ENCODE assay signal across 1 cellular context in the genomic region with DNA sequence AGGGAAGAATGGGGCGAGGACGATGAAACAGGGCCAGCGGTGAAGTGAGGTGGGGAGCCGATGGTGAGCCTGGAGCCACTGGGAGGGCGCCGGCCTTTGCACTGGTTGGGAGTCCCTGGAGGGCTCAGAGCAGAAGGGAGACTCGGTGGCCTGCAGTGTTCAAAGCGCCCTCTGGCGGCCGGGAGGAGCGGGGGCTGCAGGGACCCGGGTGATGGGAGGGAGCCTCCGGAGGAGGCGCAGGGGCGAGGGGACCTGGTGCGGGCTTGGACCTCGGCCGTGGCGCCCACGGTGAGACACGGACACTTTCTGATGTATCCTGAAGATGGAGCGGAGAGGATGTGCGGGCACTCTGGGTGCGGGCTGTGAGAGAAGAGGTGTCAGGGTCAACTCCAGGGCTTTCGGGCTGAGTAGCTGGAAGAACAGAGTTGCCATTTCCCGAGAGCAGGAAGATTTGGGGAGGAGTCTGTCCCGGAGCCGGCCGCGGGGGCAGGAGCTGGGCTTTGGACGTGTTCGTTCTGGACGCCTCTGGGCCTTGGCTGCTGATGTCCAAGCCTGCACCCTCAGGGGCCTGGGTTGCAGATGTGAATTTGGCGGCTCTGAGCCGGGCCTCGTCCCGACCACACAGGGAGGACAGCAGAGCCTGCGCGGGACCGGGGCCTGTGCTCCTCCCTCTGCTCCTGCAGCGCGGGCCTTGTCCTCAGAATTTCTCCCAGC.
A peak's percentile ranks its signal among the peaks of the same experiment; 100 is the strongest.
TF ChIP-seq lines count a peak whose summit lies in the region.

No MANE protein-coding gene starts in this region.

TF ChIP-seq in HepG2, 621 proteins besides CTCF, POLR2A, EP300 and RAD21 (continued from another document and continues in another):
- no peak for TF ChIP-seq FOXK1 (CRISPR knock-in tag; IDR thresholded peaks at IDR 0.05; ENCODE audit: borderline replicate concordance, low read depth)
- TF ChIP-seq MEIS1 (CRISPR knock-in tag; IDR thresholded peaks at IDR 0.05; ENCODE audit: borderline replicate concordance): no peak; the same call in 1 of the 2 replicates
- peak in 1 of 2 experiments; percentile 31; a peak in 1 of 4 replicates for TF ChIP-seq KLF16 (CRISPR knock-in tag; IDR thresholded peaks at IDR 0.05)
- TF ChIP-seq ATF7-NPFF (CRISPR knock-in tag; IDR thresholded peaks at IDR 0.05; ENCODE audit: low read depth): 0 out of 2 replicates have a peak, but pooled peaks have one; percentile 36
- TF ChIP-seq, protein P1, sequence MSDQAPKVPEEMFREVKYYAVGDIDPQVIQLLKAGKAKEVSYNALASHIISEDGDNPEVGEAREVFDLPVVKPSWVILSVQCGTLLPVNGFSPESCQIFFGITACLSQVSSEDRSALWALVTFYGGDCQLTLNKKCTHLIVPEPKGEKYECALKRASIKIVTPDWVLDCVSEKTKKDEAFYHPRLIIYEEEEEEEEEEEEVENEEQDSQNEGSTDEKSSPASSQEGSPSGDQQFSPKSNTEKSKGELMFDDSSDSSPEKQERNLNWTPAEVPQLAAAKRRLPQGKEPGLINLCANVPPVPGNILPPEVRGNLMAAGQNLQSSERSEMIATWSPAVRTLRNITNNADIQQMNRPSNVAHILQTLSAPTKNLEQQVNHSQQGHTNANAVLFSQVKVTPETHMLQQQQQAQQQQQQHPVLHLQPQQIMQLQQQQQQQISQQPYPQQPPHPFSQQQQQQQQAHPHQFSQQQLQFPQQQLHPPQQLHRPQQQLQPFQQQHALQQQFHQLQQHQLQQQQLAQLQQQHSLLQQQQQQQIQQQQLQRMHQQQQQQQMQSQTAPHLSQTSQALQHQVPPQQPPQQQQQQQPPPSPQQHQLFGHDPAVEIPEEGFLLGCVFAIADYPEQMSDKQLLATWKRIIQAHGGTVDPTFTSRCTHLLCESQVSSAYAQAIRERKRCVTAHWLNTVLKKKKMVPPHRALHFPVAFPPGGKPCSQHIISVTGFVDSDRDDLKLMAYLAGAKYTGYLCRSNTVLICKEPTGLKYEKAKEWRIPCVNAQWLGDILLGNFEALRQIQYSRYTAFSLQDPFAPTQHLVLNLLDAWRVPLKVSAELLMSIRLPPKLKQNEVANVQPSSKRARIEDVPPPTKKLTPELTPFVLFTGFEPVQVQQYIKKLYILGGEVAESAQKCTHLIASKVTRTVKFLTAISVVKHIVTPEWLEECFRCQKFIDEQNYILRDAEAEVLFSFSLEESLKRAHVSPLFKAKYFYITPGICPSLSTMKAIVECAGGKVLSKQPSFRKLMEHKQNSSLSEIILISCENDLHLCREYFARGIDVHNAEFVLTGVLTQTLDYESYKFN (CRISPR knock-in tag; conservative IDR thresholded peaks at IDR 0.05): 0 out of 2 replicates have a peak, but pooled peaks have one; percentile 17
- TF ChIP-seq, protein P2, sequence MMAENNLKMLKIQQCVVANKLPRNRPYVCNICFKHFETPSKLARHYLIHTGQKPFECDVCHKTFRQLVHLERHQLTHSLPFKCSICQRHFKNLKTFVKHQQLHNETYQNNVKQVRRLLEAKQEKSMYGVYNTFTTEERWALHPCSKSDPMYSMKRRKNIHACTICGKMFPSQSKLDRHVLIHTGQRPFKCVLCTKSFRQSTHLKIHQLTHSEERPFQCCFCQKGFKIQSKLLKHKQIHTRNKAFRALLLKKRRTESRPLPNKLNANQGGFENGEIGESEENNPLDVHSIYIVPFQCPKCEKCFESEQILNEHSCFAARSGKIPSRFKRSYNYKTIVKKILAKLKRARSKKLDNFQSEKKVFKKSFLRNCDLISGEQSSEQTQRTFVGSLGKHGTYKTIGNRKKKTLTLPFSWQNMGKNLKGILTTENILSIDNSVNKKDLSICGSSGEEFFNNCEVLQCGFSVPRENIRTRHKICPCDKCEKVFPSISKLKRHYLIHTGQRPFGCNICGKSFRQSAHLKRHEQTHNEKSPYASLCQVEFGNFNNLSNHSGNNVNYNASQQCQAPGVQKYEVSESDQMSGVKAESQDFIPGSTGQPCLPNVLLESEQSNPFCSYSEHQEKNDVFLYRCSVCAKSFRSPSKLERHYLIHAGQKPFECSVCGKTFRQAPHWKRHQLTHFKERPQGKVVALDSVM (CRISPR knock-in tag; IDR thresholded peaks at IDR 0.05): peak; percentile 52; the same call in 1 of the 2 replicates
- TF ChIP-seq ZNF556 (CRISPR knock-in tag; IDR thresholded peaks at IDR 0.05; ENCODE audit: borderline replicate concordance): peak; percentile 50; the same call in 1 of the 2 replicates
- TF ChIP-seq, protein P3, sequence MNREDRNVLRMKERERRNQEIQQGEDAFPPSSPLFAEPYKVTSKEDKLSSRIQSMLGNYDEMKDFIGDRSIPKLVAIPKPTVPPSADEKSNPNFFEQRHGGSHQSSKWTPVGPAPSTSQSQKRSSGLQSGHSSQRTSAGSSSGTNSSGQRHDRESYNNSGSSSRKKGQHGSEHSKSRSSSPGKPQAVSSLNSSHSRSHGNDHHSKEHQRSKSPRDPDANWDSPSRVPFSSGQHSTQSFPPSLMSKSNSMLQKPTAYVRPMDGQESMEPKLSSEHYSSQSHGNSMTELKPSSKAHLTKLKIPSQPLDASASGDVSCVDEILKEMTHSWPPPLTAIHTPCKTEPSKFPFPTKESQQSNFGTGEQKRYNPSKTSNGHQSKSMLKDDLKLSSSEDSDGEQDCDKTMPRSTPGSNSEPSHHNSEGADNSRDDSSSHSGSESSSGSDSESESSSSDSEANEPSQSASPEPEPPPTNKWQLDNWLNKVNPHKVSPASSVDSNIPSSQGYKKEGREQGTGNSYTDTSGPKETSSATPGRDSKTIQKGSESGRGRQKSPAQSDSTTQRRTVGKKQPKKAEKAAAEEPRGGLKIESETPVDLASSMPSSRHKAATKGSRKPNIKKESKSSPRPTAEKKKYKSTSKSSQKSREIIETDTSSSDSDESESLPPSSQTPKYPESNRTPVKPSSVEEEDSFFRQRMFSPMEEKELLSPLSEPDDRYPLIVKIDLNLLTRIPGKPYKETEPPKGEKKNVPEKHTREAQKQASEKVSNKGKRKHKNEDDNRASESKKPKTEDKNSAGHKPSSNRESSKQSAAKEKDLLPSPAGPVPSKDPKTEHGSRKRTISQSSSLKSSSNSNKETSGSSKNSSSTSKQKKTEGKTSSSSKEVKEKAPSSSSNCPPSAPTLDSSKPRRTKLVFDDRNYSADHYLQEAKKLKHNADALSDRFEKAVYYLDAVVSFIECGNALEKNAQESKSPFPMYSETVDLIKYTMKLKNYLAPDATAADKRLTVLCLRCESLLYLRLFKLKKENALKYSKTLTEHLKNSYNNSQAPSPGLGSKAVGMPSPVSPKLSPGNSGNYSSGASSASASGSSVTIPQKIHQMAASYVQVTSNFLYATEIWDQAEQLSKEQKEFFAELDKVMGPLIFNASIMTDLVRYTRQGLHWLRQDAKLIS (CRISPR knock-in tag; IDR thresholded peaks at IDR 0.05): no peak
- TF ChIP-seq, protein P4, sequence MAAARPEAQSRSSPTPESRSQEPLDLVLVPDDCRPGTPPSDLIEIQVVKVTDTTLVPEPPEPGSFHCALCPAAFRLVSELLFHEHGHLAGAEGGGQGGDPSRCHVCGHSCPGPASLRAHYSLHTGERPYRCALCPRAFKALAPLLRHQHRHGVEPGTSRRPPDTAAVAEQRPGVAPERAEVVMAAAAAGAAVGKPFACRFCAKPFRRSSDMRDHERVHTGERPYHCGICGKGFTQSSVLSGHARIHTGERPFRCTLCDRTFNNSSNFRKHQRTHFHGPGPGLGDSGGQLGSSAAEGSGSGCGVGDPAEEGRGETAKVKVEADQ (CRISPR knock-in tag; IDR thresholded peaks at IDR 0.05; ENCODE audit: borderline replicate concordance): no peak
- TF ChIP-seq ZNF232 (CRISPR knock-in tag; IDR thresholded peaks at IDR 0.05; ENCODE audit: borderline replicate concordance): no peak
- no peak for TF ChIP-seq MEF2D (CRISPR knock-in tag; IDR thresholded peaks at IDR 0.05)
- 0 out of 2 replicates have a peak, but pooled peaks have one; percentile 48 for TF ChIP-seq ZNF543 (CRISPR knock-in tag; IDR thresholded peaks at IDR 0.05)
- TF ChIP-seq, protein P5, sequence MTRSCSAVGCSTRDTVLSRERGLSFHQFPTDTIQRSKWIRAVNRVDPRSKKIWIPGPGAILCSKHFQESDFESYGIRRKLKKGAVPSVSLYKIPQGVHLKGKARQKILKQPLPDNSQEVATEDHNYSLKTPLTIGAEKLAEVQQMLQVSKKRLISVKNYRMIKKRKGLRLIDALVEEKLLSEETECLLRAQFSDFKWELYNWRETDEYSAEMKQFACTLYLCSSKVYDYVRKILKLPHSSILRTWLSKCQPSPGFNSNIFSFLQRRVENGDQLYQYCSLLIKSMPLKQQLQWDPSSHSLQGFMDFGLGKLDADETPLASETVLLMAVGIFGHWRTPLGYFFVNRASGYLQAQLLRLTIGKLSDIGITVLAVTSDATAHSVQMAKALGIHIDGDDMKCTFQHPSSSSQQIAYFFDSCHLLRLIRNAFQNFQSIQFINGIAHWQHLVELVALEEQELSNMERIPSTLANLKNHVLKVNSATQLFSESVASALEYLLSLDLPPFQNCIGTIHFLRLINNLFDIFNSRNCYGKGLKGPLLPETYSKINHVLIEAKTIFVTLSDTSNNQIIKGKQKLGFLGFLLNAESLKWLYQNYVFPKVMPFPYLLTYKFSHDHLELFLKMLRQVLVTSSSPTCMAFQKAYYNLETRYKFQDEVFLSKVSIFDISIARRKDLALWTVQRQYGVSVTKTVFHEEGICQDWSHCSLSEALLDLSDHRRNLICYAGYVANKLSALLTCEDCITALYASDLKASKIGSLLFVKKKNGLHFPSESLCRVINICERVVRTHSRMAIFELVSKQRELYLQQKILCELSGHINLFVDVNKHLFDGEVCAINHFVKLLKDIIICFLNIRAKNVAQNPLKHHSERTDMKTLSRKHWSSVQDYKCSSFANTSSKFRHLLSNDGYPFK (CRISPR knock-in tag; IDR thresholded peaks at IDR 0.05; ENCODE audit: borderline replicate concordance): 0 out of 2 replicates have a peak, but pooled peaks have one; percentile 33
- TF ChIP-seq REPIN1 (CRISPR knock-in tag; IDR thresholded peaks at IDR 0.05; ENCODE audit: borderline replicate concordance, low read depth): 0 out of 2 replicates have a peak, but pooled peaks have one; percentile 21
- TF ChIP-seq, protein P6, sequence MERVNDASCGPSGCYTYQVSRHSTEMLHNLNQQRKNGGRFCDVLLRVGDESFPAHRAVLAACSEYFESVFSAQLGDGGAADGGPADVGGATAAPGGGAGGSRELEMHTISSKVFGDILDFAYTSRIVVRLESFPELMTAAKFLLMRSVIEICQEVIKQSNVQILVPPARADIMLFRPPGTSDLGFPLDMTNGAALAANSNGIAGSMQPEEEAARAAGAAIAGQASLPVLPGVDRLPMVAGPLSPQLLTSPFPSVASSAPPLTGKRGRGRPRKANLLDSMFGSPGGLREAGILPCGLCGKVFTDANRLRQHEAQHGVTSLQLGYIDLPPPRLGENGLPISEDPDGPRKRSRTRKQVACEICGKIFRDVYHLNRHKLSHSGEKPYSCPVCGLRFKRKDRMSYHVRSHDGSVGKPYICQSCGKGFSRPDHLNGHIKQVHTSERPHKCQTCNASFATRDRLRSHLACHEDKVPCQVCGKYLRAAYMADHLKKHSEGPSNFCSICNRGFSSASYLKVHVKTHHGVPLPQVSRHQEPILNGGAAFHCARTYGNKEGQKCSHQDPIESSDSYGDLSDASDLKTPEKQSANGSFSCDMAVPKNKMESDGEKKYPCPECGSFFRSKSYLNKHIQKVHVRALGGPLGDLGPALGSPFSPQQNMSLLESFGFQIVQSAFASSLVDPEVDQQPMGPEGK (CRISPR knock-in tag; IDR thresholded peaks at IDR 0.05): peak; percentile 69; the same call in 1 of the 2 replicates
- TF ChIP-seq, protein P7, sequence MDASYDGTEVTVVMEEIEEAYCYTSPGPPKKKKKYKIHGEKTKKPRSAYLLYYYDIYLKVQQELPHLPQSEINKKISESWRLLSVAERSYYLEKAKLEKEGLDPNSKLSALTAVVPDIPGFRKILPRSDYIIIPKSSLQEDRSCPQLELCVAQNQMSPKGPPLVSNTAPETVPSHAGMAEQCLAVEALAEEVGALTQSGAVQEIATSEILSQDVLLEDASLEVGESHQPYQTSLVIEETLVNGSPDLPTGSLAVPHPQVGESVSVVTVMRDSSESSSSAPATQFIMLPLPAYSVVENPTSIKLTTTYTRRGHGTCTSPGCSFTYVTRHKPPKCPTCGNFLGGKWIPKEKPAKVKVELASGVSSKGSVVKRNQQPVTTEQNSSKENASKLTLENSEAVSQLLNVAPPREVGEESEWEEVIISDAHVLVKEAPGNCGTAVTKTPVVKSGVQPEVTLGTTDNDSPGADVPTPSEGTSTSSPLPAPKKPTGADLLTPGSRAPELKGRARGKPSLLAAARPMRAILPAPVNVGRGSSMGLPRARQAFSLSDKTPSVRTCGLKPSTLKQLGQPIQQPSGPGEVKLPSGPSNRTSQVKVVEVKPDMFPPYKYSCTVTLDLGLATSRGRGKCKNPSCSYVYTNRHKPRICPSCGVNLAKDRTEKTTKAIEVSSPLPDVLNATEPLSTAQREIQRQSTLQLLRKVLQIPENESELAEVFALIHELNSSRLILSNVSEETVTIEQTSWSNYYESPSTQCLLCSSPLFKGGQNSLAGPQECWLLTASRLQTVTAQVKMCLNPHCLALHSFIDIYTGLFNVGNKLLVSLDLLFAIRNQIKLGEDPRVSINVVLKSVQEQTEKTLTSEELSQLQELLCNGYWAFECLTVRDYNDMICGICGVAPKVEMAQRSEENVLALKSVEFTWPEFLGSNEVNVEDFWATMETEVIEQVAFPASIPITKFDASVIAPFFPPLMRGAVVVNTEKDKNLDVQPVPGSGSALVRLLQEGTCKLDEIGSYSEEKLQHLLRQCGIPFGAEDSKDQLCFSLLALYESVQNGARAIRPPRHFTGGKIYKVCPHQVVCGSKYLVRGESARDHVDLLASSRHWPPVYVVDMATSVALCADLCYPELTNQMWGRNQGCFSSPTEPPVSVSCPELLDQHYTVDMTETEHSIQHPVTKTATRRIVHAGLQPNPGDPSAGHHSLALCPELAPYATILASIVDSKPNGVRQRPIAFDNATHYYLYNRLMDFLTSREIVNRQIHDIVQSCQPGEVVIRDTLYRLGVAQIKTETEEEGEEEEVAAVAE (CRISPR knock-in tag; IDR thresholded peaks at IDR 0.05; ENCODE audit: borderline replicate concordance): no peak
- TF ChIP-seq ZNF136 (CRISPR knock-in tag; IDR thresholded peaks at IDR 0.05; ENCODE audit: low read depth): no peak
- peak; percentile 35; the same call in 1 of the 2 replicates for TF ChIP-seq ZFX (CRISPR knock-in tag; IDR thresholded peaks at IDR 0.05; ENCODE audit: low read depth)
- no peak for TF ChIP-seq RFXANK (CRISPR knock-in tag; IDR thresholded peaks at IDR 0.05)
- no peak for TF ChIP-seq SOX6 (IDR thresholded peaks at IDR 0.05)
- TF ChIP-seq SOX6 (CRISPR knock-in tag; IDR thresholded peaks at IDR 0.05): no peak
- TF ChIP-seq MTA3 (CRISPR knock-in tag; IDR thresholded peaks at IDR 0.05): no peak
- TF ChIP-seq IRF2 (CRISPR knock-in tag; IDR thresholded peaks at IDR 0.05): peak; percentile 65
- TF ChIP-seq RXRB (CRISPR knock-in tag; IDR thresholded peaks at IDR 0.05; ENCODE audit: borderline replicate concordance): 0 out of 2 replicates have a peak, but pooled peaks have one; percentile 11
- TF ChIP-seq ZMYM3 (CRISPR knock-in tag; IDR thresholded peaks at IDR 0.05): peak; percentile 41; the same call in 1 of the 2 replicates
- TF ChIP-seq ZNF382 (CRISPR knock-in tag; IDR thresholded peaks at IDR 0.05; ENCODE audit: borderline replicate concordance): no peak
